22 cellular contexts compared by ENCODE assay signal in the genomic region with DNA sequence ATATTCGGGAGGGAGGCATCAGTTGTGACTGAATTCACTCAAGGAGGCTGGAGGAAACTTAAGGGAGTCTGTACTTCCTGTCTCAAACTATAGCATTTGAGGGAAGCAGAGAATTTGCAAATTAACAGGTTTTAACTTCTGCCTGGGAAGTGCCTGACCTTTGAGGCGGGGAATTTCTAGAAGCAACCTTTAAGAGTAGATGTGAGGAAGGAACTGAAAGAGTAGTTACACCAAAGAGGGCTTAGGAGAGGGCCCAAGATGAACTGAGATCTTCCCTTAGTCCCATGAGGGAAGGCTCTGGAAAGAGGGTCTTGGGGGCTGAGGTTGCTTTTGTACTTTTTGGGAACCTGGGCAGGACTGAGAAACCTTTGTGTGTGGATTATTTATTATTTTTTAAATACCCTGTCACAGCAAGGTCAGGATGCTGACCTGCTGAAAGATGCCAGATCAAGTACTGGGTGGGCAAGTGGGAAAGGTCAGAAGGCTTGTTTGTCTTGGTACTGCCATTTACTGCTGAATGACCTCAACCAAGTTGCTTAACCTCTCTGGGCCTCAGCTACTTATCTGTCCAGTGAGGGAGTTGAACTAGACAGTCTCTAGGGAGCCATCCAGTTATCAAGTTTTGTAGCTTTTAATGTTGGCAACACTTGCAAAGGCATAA. TPM values are rescaled to one million over a fixed set of nuclear protein-coding genes. Genes with fewer than 3 reads are reported as not detected.
DNase-seq lines count a peak whose midpoint lies in the region; ATAC-seq and TF ChIP-seq lines count a peak whose summit lies in the region.
"Had no signal": no experiment of that assay in that cellular context is flagged by ENCODE, and none has a peak within 500 bp of the region (broad histone marks: within the 10 kb centered on the region; RNA-seq: fewer than 3 reads in every experiment).

No MANE protein-coding gene starts in this region.

- POLR2A ChIA-PET in activated CD8-positive, alpha-beta T cell treated with anti-CD3 and anti-CD28 coated beads for 36 hours (lab: Charles Lee) = no interaction called here
- POLR2A ChIA-PET in activated CD8-positive, alpha-beta T cell treated with anti-CD3 and anti-CD28 coated beads, Interleukin-2, amount 10 ng/mL, durations not matched to agents 7 days and 5 days (lab: Charles Lee) = no interaction called here
- POLR2A ChIA-PET in SK-N-SH (lab: Yijun Ruan, JAX) = interaction anchor here (0.6 kb wide), 1 partner anchor 533 kb away, joined by 3 read pairs; no protein-coding TSS in a partner anchor

- H3K4me1 ChIP-seq in endodermal cell (ENCODE audit: control insufficient read depth, insufficient read depth, low read length) (peaks cover 3% of the 10 kb centered on the region), SK-N-SH (ENCODE audit: control insufficient read depth in 1 of 2, insufficient read depth in 2 of 2, low read depth in 1 of 2, low read length in 1 of 2) (peaks cover 0 to 13% of the 10 kb centered on the region in 2 experiments; a peak in 1 of 4 replicates)

- peaks cover 44% of the 10 kb centered on the region for H3K27me3 Mint-ChIP-seq in activated CD8-positive, alpha-beta T cell treated with anti-CD3 and anti-CD28 coated beads for 36 hours
- H3K27me3 Mint-ChIP-seq in activated CD8-positive, alpha-beta T cell treated with anti-CD3 and anti-CD28 coated beads, Interleukin-2, amount 10 ng/mL, durations not matched to agents 7 days and 5 days (ENCODE audit: low read depth) = peaks cover 37% of the 10 kb centered on the region
- H3K27me3 Mint-ChIP-seq in endodermal cell (ENCODE audit: insufficient read depth) = peaks cover 58% of the 10 kb centered on the region
- peaks cover 87% of the 10 kb centered on the region for H3K27me3 Mint-ChIP-seq in neural crest cell (ENCODE audit: low read depth)

- H3K27me3 ChIP-seq in endodermal cell (ENCODE audit: control insufficient read depth, insufficient read depth, low read length, poor library complexity, severe bottlenecking) = peaks cover 54% of the 10 kb centered on the region
- H3K27me3 ChIP-seq in SK-N-SH (ENCODE audit: insufficient read depth) = peaks cover 22% of the 10 kb centered on the region
- H3K27me3 ChIP-seq: BLaER1 treated with 17β-estradiol and CSF1 and Interleukin-3, amounts not matched to agents 10 nM and 100 nM had no signal

- no peak overlapping the region for H3K27ac ChIP-seq in endodermal cell (ENCODE audit: low read depth, low read length)
- H3K27ac ChIP-seq in SK-N-SH (ENCODE audit: low read depth in 2 of 2, low read length in 1 of 2) = no peak overlapping the region
- H3K27ac ChIP-seq: BLaER1 treated with 17β-estradiol and CSF1 and Interleukin-3, amounts not matched to agents 10 nM and 100 nM; esophagus muscularis mucosa; psoas muscle; thoracic aorta had no signal

- no peak for TF ChIP-seq POLR2A in GM18505 (IDR thresholded peaks at IDR 0.05; ENCODE audit: borderline replicate concordance, extremely low read depth, insufficient read depth, insufficient read length)

- H3K36me3 ChIP-seq in endodermal cell (ENCODE audit: control insufficient read depth, insufficient read depth, low read length) (no peaks in the 10 kb centered on the region), SK-N-SH (replicated peaks in 1 of 2; ENCODE audit: control insufficient read depth in 1 of 2, insufficient read depth in 2 of 2, low read length in 1 of 2) (no peaks in the 10 kb centered on the region)
- H3K36me3 ChIP-seq: BLaER1 treated with 17β-estradiol and CSF1 and Interleukin-3, amounts not matched to agents 10 nM and 100 nM; esophagus muscularis mucosa; thoracic aorta had no signal

- H3K9me3 Mint-ChIP-seq in activated CD8-positive, alpha-beta T cell treated with anti-CD3 and anti-CD28 coated beads for 36 hours = peaks cover 4% of the 10 kb centered on the region
- no peaks in the 10 kb centered on the region for H3K9me3 Mint-ChIP-seq in activated CD8-positive, alpha-beta T cell treated with anti-CD3 and anti-CD28 coated beads, Interleukin-2, amount 10 ng/mL, durations not matched to agents 7 days and 5 days (ENCODE audit: insufficient read depth)
- H3K9me3 Mint-ChIP-seq in endodermal cell = no peaks in the 10 kb centered on the region
- no peaks in the 10 kb centered on the region for H3K9me3 Mint-ChIP-seq in neural crest cell
- H3K9me3 Mint-ChIP-seq: activated T-helper 2 cell treated with anti-CD3 and anti-CD28 coated beads, Interferon-gamma antibody, Interleukin-2, Interleukin-4, amounts not matched to agents 10 μg/mL and 5 μg/mL and 100 μg/mL, durations not matched to agents 14 hours and 24 hours and 36 hours had no signal

- TF ChIP-seq CTCF in activated CD8-positive, alpha-beta T cell treated with anti-CD3 and anti-CD28 coated beads for 36 hours (IDR thresholded peaks at IDR 0.05) = no peak
- TF ChIP-seq CTCF in endodermal cell (conservative IDR thresholded peaks at IDR 0.05) (no peak), neural crest cell (conservative IDR thresholded peaks at IDR 0.05) (no peak), SK-N-SH (IDR thresholded peaks at IDR 0.05) (no peak)

- DNase-seq in activated CD8-positive, alpha-beta T cell treated with anti-CD3 and anti-CD28 coated beads for 36 hours = no peak
- DNase-seq in activated CD8-positive, alpha-beta T cell treated with anti-CD3 and anti-CD28 coated beads, Interleukin-2, amount 10 ng/mL, durations not matched to agents 7 days and 5 days = no peak
- no peak for DNase-seq in endodermal cell
- DNase-seq in neural crest cell (ENCODE audit: low read depth, low spot score) = no peak
- DNase-seq in SK-N-SH = no peak
- DNase-seq in NCI-H2081 treated with DMSO at 0.1 percent for 48 hours (lab: John Stamatoyannopoulos, UW) = no peak
- no peak for DNase-seq in activated CD4-positive, alpha-beta T cell treated with anti-CD3 and anti-CD28 coated beads, Interleukin-2, amount 50 U/mL, for 1 hour
- DNase-seq: GF-D8; NCI-H1436 treated with DMSO at 0.1 percent for 48 hours; NCI-H446 treated with DMSO at 0.1 percent for 48 hours; psoas muscle; small intestine; stimulated activated CD8-positive, alpha-beta memory T cell treated with anti-CD3 and anti-CD28 coated beads, Interleukin-4, amount 100 ng/mL, for 48 hours; T-helper 1 cell had no signal

- H2AFZ ChIP-seq in SK-N-SH (ENCODE audit: low read depth) = no peak overlapping the region

- peaks cover 1% of the 10 kb centered on the region for H3K36me3 Mint-ChIP-seq in activated CD8-positive, alpha-beta T cell treated with anti-CD3 and anti-CD28 coated beads for 36 hours (ENCODE audit: low read depth)
- peaks cover 4% of the 10 kb centered on the region for H3K36me3 Mint-ChIP-seq in activated CD8-positive, alpha-beta T cell treated with anti-CD3 and anti-CD28 coated beads, Interleukin-2, amount 10 ng/mL, durations not matched to agents 7 days and 5 days (ENCODE audit: low read depth)
- H3K36me3 Mint-ChIP-seq in endodermal cell (ENCODE audit: low read depth) = no peaks in the 10 kb centered on the region
- no peaks in the 10 kb centered on the region for H3K36me3 Mint-ChIP-seq in neural crest cell (ENCODE audit: low read depth)

- H3K9me3 ChIP-seq in endodermal cell (ENCODE audit: control insufficient read depth, low read length) (no peaks in the 10 kb centered on the region), SK-N-SH (no peaks in the 10 kb centered on the region)
- H3K9me3 ChIP-seq: esophagus muscularis mucosa, psoas muscle, thoracic aorta had no signal

- CTCF ChIA-PET in activated CD8-positive, alpha-beta T cell treated with anti-CD3 and anti-CD28 coated beads for 36 hours (lab: Charles Lee) = interaction anchor here (0.5 to 1.0 kb wide), 2 partner anchors 50 to 560 kb away, joined by 3 read pairs; no protein-coding TSS in a partner anchor
- CTCF ChIA-PET in activated CD8-positive, alpha-beta T cell treated with anti-CD3 and anti-CD28 coated beads, Interleukin-2, amount 10 ng/mL, durations not matched to agents 7 days and 5 days (lab: Charles Lee) = no interaction called here
- CTCF ChIA-PET in SK-N-SH (lab: Yijun Ruan, JAX) = interaction anchor here (1.4 kb wide), 1 partner anchor 64 kb away, joined by 5 read pairs; no protein-coding TSS in a partner anchor

- intact Hi-C loops in activated CD8-positive, alpha-beta T cell treated with anti-CD3 and anti-CD28 coated beads for 36 hours (cut with micrococcal nuclease) = no loop called here

- no peak for TF ChIP-seq EP300 in SK-N-SH (IDR thresholded peaks at IDR 0.05; ENCODE audit: borderline replicate concordance in 1 of 2, low read depth in 1 of 2, low read length in 1 of 2)

- no peak overlapping the region for H3K4me3 Mint-ChIP-seq in activated CD8-positive, alpha-beta T cell treated with anti-CD3 and anti-CD28 coated beads for 36 hours
- H3K4me3 Mint-ChIP-seq in activated CD8-positive, alpha-beta T cell treated with anti-CD3 and anti-CD28 coated beads, Interleukin-2, amount 10 ng/mL, durations not matched to agents 7 days and 5 days = no peak overlapping the region
- H3K4me3 Mint-ChIP-seq in endodermal cell = peak overlapping the region; percentile 71
- peak overlapping the region; percentile 78 for H3K4me3 Mint-ChIP-seq in neural crest cell

- WGBS in endodermal cell (ENCODE audit: insufficient coverage in 1 of 2, insufficient read length in 1 of 2), 2 experiments = 48 to 60% methylated on average over 2 of the region's 2 CpGs
- WGBS in SK-N-SH (ENCODE audit: low lambda C conversion rate) = 28% methylated on average over 2 of the region's 2 CpGs

- peak overlapping the region; percentile 6 for H3K27ac Mint-ChIP-seq in activated CD8-positive, alpha-beta T cell treated with anti-CD3 and anti-CD28 coated beads for 36 hours
- no peak overlapping the region for H3K27ac Mint-ChIP-seq in activated CD8-positive, alpha-beta T cell treated with anti-CD3 and anti-CD28 coated beads, Interleukin-2, amount 10 ng/mL, durations not matched to agents 7 days and 5 days
- H3K27ac Mint-ChIP-seq in endodermal cell (no peak overlapping the region), neural crest cell (ENCODE audit: unreplicated experiment) (no peak overlapping the region)
- H3K27ac Mint-ChIP-seq: activated T-helper 2 cell treated with anti-CD3 and anti-CD28 coated beads, Interferon-gamma antibody, Interleukin-2, Interleukin-4, amounts not matched to agents 10 μg/mL and 5 μg/mL and 100 μg/mL, durations not matched to agents 14 hours and 24 hours and 36 hours had no signal

- no peaks in the 10 kb centered on the region for H3F3A ChIP-seq in SK-N-SH (replicated peaks; ENCODE audit: insufficient read depth)

- no peaks in the 10 kb centered on the region for H3K9me2 ChIP-seq in SK-N-SH

- H4K20me1 ChIP-seq in SK-N-SH (ENCODE audit: insufficient read depth) = no peaks in the 10 kb centered on the region
- H4K20me1 ChIP-seq: BLaER1 treated with 17β-estradiol and CSF1 and Interleukin-3, amounts not matched to agents 10 nM and 100 nM had no signal

- peaks cover 12% of the 10 kb centered on the region for H3K4me1 Mint-ChIP-seq in activated CD8-positive, alpha-beta T cell treated with anti-CD3 and anti-CD28 coated beads for 36 hours (ENCODE audit: low read depth)
- peaks cover 7% of the 10 kb centered on the region for H3K4me1 Mint-ChIP-seq in activated CD8-positive, alpha-beta T cell treated with anti-CD3 and anti-CD28 coated beads, Interleukin-2, amount 10 ng/mL, durations not matched to agents 7 days and 5 days (ENCODE audit: low read depth)
- H3K4me1 Mint-ChIP-seq in endodermal cell (peaks cover 23% of the 10 kb centered on the region), neural crest cell (peaks cover 11% of the 10 kb centered on the region)

- TF ChIP-seq RAD21 in SK-N-SH (IDR thresholded peaks at IDR 0.05; ENCODE audit: low read length) = no peak

- ATAC-seq in activated CD8-positive, alpha-beta T cell treated with anti-CD3 and anti-CD28 coated beads for 36 hours = no peak
- ATAC-seq in activated CD8-positive, alpha-beta T cell treated with anti-CD3 and anti-CD28 coated beads, Interleukin-2, amount 10 ng/mL, durations not matched to agents 7 days and 5 days = no peak
- no peak for ATAC-seq in GM18505 (IDR thresholded peaks at IDR 0.05; ENCODE audit: unreplicated experiment)
- ATAC-seq: GM12878, psoas muscle, Right ventricle myocardium inferior had no signal

- H3K79me2 ChIP-seq in SK-N-SH (ENCODE audit: insufficient read depth) = no peaks in the 10 kb centered on the region

- no peak overlapping the region for H3K4me2 ChIP-seq in SK-N-SH
- H3K4me2 ChIP-seq: BLaER1 treated with 17β-estradiol and CSF1 and Interleukin-3, amounts not matched to agents 10 nM and 100 nM had no signal

- H3K9ac ChIP-seq in endodermal cell (ENCODE audit: extremely low read depth, low read length, poor library complexity, severe bottlenecking) (no peak overlapping the region), SK-N-SH (no peak overlapping the region)
- H3K9ac ChIP-seq: BLaER1 treated with 17β-estradiol and CSF1 and Interleukin-3, amounts not matched to agents 10 nM and 100 nM had no signal

- peak overlapping the region; percentile 88 for H3K4me3 ChIP-seq in endodermal cell (ENCODE audit: low read length)
- H3K4me3 ChIP-seq in SK-N-SH (ENCODE audit: low read depth in 2 of 2, low read length in 1 of 2) = no peak overlapping the region
- H3K4me3 ChIP-seq: BLaER1 treated with 17β-estradiol and CSF1 and Interleukin-3, amounts not matched to agents 10 nM and 100 nM; esophagus muscularis mucosa; GM12878; psoas muscle; thoracic aorta had no signal

RNA-seq across cellular contexts. Expression of gene GPR158, which starts 2.4 kb away (rescaled TPM):
- not detected for total RNA-seq in activated CD8-positive, alpha-beta T cell treated with anti-CD3 and anti-CD28 coated beads for 36 hours
- total RNA-seq in activated CD8-positive, alpha-beta T cell treated with anti-CD3 and anti-CD28 coated beads, Interleukin-2, amount 10 ng/mL, durations not matched to agents 7 days and 5 days = not detected
- total RNA-seq in endodermal cell = under 1 TPM; 0.09 to 0.29 TPM
- 0.14 TPM for polyA plus RNA-seq in endodermal cell (2013, experiment 1 of 2)
- polyA plus RNA-seq in endodermal cell (2013, experiment 2 of 2) = 0.12 TPM
- 0.20 and 0.26 TPM in 2 replicates for total RNA-seq in neural crest cell
- polyA plus RNA-seq in SK-N-SH (2012; rRNA removed) = not detected in 2 replicates
- polyA plus RNA-seq in SK-N-SH (2012; cell fraction: cytosol; rRNA removed) = under 0.01 TPM in 1 of 2 replicates, not detected in the other
- polyA plus RNA-seq in SK-N-SH (2012; cell fraction: nucleus; rRNA removed) = 0.01 TPM in 1 of 2 replicates, not detected in the other
- total RNA-seq: activated CD8-positive, alpha-beta memory T cell treated with anti-CD3 and anti-CD28 coated beads for 36 hours; GM12878; Right ventricle myocardium inferior; thoracic aorta had no signal
- polyA plus RNA-seq: GM12878 had no signal

Comparison
In these comparisons a context has a peak if more than half of its experiments do, and no peak if none do; other contexts are left out.
1. H3K4me3 Mint-ChIP-seq: peak in endodermal cell (single experiment) and neural crest cell (single experiment); none in activated CD8-positive, alpha-beta T cell treated with anti-CD3 and anti-CD28 coated beads for 36 hours (single experiment) and activated CD8-positive, alpha-beta T cell treated with anti-CD3 and anti-CD28 coated beads, Interleukin-2, amount 10 ng/mL, durations not matched to agents 7 days and 5 days (single experiment).